Comparison of ENCODE assay signal across 18 cellular contexts in the genomic region with DNA sequence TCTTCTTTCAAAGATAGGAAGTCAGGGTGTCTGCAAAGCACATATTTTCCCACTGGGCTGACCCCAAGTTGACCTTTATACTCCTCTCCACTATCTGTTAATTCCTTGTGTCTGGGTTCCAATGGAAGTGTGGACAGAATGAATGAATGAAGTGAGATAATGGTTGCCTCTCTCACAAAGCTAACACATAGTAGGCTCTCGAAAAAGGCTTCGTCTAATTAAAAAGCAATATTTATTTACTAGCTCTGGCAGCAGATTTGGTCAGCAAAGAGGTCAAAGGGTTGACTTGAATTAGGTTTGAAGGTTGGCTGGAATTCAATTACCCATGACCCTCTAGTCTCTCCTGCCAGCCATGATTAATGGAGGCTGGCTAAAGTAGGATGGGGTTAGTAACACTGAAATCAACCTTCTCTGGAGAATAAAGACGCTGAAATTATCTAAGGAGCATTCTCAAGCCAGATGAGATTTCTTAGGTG.
"Had no signal": no experiment of that assay in that cellular context is flagged by ENCODE, and none has a peak within 500 bp of the region (broad histone marks: within the 10 kb centered on the region; RNA-seq: fewer than 3 reads in every experiment).

No MANE protein-coding gene starts in this region.

- DNase-seq: activated CD4-positive, alpha-beta T cell treated with anti-CD3 and anti-CD28 coated beads, Interleukin-2, amount 50 U/mL, for 4 hours; activated CD4-positive, CD25-positive, alpha-beta regulatory T cell treated with anti-CD3 and anti-CD28 coated beads, Interleukin-2, amount 50 U/mL, for 72 hours; activated naive CD4-positive, alpha-beta T cell treated with anti-CD3 and anti-CD28 coated beads for 36 hours; activated T-cell treated with anti-CD3 and anti-CD28 coated beads for 4 hours; endodermal cell; glutamatergic neuron; midbrain; retina; stimulated activated CD4-positive, alpha-beta T cell treated with anti-CD3 and anti-CD28 coated beads, Interleukin-4, amount 100 ng/mL, for 24 hours; stimulated activated CD8-positive, alpha-beta memory T cell treated with anti-CD3 and anti-CD28 coated beads, Interleukin-4, amount 100 ng/mL, for 48 hours; stimulated activated naive CD4-positive, alpha-beta T cell treated with Interleukin-2 at 50 U/mL for 16 hours; trophoblast cell had no signal

- H3K36me3 ChIP-seq: cardiac muscle cell, suprapubic skin had no signal

- H3K4me3 Mint-ChIP-seq: activated naive CD4-positive, alpha-beta T cell treated with anti-CD3 and anti-CD28 coated beads for 36 hours; activated T-helper 17 cell treated with anti-CD3 and anti-CD28 coated beads, Interleukin-2, amount 50 U/mL, for 72 hours; endodermal cell; T-helper 1 cell treated with Interleukin-12 subunit alpha and Interleukin-12 subunit beta and Interleukin-4 antibody, amounts not matched to agents 30 μg/mL and 1 μg/mL, for 36 hours had no signal

- H3K27me3 ChIP-seq: cardiac muscle cell, suprapubic skin had no signal

- H3K27ac ChIP-seq: cardiac muscle cell had no signal

- ATAC-seq: activated T-helper 17 cell treated with anti-CD3 and anti-CD28 coated beads, Interleukin-2, amount 50 U/mL, for 72 hours had no signal

- H3K27ac Mint-ChIP-seq: activated naive CD4-positive, alpha-beta T cell treated with anti-CD3 and anti-CD28 coated beads for 36 hours; activated T-helper 17 cell treated with anti-CD3 and anti-CD28 coated beads, Interleukin-2, amount 50 U/mL, for 72 hours; endodermal cell; T-helper 1 cell treated with Interleukin-12 subunit alpha and Interleukin-12 subunit beta and Interleukin-4 antibody, amounts not matched to agents 30 μg/mL and 1 μg/mL, for 36 hours had no signal

- H3K4me1 Mint-ChIP-seq: activated T-helper 17 cell treated with anti-CD3 and anti-CD28 coated beads, Interleukin-2, amount 50 U/mL, for 72 hours had no signal

- H3K9me3 ChIP-seq: suprapubic skin had no signal

- H3K4me3 ChIP-seq: cardiac muscle cell, lung, skin epidermis, suprapubic skin had no signal

- H3K27me3 Mint-ChIP-seq: activated T-helper 17 cell treated with anti-CD3 and anti-CD28 coated beads, Interleukin-2, amount 50 U/mL, for 72 hours had no signal
